In the genomic region with DNA sequence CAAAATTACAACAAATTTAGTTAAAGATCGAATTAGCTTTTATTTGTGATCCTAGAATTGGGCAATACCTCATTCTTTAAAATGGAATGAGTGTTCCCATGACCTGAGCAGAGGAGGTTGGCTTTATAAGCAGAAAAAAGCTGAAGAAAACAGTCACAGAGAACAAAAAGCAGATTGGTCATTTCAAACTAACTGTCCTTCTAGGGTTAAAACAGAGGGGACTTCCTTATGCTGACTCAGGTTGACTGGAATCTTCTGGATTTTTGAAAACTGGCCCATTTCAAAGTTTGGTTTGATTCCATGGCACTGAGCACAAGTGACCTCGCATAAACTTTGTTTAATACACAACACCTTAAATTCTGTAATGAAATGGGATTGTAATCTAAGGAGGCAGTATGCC, we compare ENCODE assay signal across 18 cellular contexts. TPM values are rescaled to one million over a fixed set of nuclear protein-coding genes. Genes with fewer than 3 reads are reported as not detected.
DNase-seq lines count a peak whose midpoint lies in the region; ATAC-seq and TF ChIP-seq lines count a peak whose summit lies in the region.
"Had no signal": no experiment of that assay in that cellular context is flagged by ENCODE, and none has a peak within 500 bp of the region (broad histone marks: within the 10 kb centered on the region; RNA-seq: fewer than 3 reads in every experiment).

No MANE protein-coding gene starts in this region.

- H3K4me3 ChIP-seq in dorsolateral prefrontal cortex (no peak overlapping the region), lower lobe of right lung (no peak overlapping the region), aorta (ENCODE audit: low read length in 2 of 2) (no peak overlapping the region)
- H3K4me3 ChIP-seq: A549, suprapubic skin had no signal

- intact Hi-C loops in left cardiac atrium (cut with DNase I) (no loop called here), cardiac septum (cut with DNase I) (loop anchor here (2.0 kb wide), 1 partner anchor 73 kb away; no protein-coding TSS in a partner anchor), dorsolateral prefrontal cortex (cut with DNase I) (no loop called here), lower lobe of right lung (cut with DNase I) (no loop called here), aorta (cut with DNase I) (loop anchor here in 1 of 2 donors (5.0 kb wide), 1 partner anchor 56 kb away; no protein-coding TSS in a partner anchor)

- no peaks in the 10 kb centered on the region for H3K36me3 ChIP-seq in lower lobe of right lung
- no peaks in the 10 kb centered on the region for H3K36me3 ChIP-seq in aorta (ENCODE audit: control insufficient read depth in 1 of 2, insufficient read depth in 2 of 2, low read length in 1 of 2)
- H3K36me3 ChIP-seq: suprapubic skin had no signal

- 28 to 49% methylated on average over 2 of the region's 2 CpGs for WGBS in aorta, 2 donors

- H3K9me3 ChIP-seq in lower lobe of right lung (no peaks in the 10 kb centered on the region), aorta (ENCODE audit: control insufficient read depth, low read length) (no peaks in the 10 kb centered on the region)
- H3K9me3 ChIP-seq: A549, Caco-2, suprapubic skin had no signal

- ATAC-seq in left cardiac atrium (peak; percentile 6 to 20), lower lobe of right lung (peak in 1 of 2 donors; percentile 22), aorta (ENCODE audit: low FRiP score) (peak; percentile 31)
- ATAC-seq: A549; natural killer cell treated with Interleukin-12 subunit alpha and Interleukin-12 subunit beta and Interleukin-15 and Interleukin-18, amount 100 ng/mL, for 72 hours had no signal

- TF ChIP-seq CTCF in dorsolateral prefrontal cortex (IDR thresholded peaks at IDR 0.05 in 54 of 56, conservative IDR thresholded peaks at IDR 0.05 in 2 of 56; ENCODE audit: low read depth in 1 of 56, partially characterized antibody in 56 of 56) (no peak), lower lobe of right lung (IDR thresholded peaks at IDR 0.05) (no peak)

- H3K4me1 ChIP-seq in lower lobe of right lung (no peaks in the 10 kb centered on the region), aorta (ENCODE audit: control insufficient read depth in 1 of 2, insufficient read depth in 2 of 2, low read length in 2 of 2) (no peaks in the 10 kb centered on the region)
- H3K4me1 ChIP-seq: A549, Caco-2, suprapubic skin had no signal

- DNase-seq in left cardiac atrium (no peak), cardiac septum (ENCODE audit: low spot score) (no peak), dorsolateral prefrontal cortex (no peak), lower lobe of right lung (no peak), aorta (no peak), NCI-H1694 treated with DMSO at 0.1 percent for 48 hours (lab: John Stamatoyannopoulos, UW) (no peak), globus pallidus (ENCODE audit: low spot score) (no peak), ecto neural progenitor cell (ENCODE audit: low spot score) (no peak)
- DNase-seq: activated CD4-positive, alpha-beta memory T cell treated with anti-CD3 and anti-CD28 coated beads for 36 hours; anterior cingulate cortex; Caco-2; dermis blood vessel endothelial cell; KBM-7 had no signal

- peak overlapping the region in 42 of 59 donors; percentile 6 to 95 (median 48) for H3K27ac ChIP-seq in dorsolateral prefrontal cortex
- peak overlapping the region; percentile 48 for H3K27ac ChIP-seq in lower lobe of right lung
- H3K27ac ChIP-seq in aorta (ENCODE audit: low read depth in 1 of 2, low read length in 2 of 2): no peak overlapping the region
- H3K27ac ChIP-seq: A549, suprapubic skin had no signal

- H3K27me3 ChIP-seq in dorsolateral prefrontal cortex: no peaks in the 10 kb centered on the region
- H3K27me3 ChIP-seq in lower lobe of right lung (ENCODE audit: low read depth): no peaks in the 10 kb centered on the region
- no peaks in the 10 kb centered on the region for H3K27me3 ChIP-seq in aorta (ENCODE audit: control insufficient read depth in 1 of 2, insufficient read depth in 2 of 2, low read length in 1 of 2)
- H3K27me3 ChIP-seq: suprapubic skin had no signal

RNA-seq across cellular contexts. Expression of a gene that starts 17.6 kb away (rescaled TPM):
- 10 to 100 TPM; 40.6 to 57.7 TPM for total RNA-seq in left cardiac atrium
- total RNA-seq in cardiac septum: 16.0 TPM
- 100 to 1,000 TPM; 229 to 728 (median 364) TPM for total RNA-seq in dorsolateral prefrontal cortex
- 12.2 TPM for total RNA-seq in lower lobe of right lung
- 10 to 100 TPM; 36.2 to 92.7 TPM for total RNA-seq in aorta
- 10 to 100 TPM in 1 of 2 donors, 1 to 10 TPM in 1; 4.3 to 29.3 TPM for polyA plus RNA-seq in aorta
- total RNA-seq: G401, pulmonary artery endothelial cell had no signal

Comparison
In these comparisons a context has a peak if more than half of its experiments do, and no peak if none do; other contexts are left out.
1. H3K27ac ChIP-seq: peak in dorsolateral prefrontal cortex (42 of 59) and lower lobe of right lung (single experiment); none in aorta (0 of 2).